10 cellular contexts compared by ENCODE assay signal in the genomic region with DNA sequence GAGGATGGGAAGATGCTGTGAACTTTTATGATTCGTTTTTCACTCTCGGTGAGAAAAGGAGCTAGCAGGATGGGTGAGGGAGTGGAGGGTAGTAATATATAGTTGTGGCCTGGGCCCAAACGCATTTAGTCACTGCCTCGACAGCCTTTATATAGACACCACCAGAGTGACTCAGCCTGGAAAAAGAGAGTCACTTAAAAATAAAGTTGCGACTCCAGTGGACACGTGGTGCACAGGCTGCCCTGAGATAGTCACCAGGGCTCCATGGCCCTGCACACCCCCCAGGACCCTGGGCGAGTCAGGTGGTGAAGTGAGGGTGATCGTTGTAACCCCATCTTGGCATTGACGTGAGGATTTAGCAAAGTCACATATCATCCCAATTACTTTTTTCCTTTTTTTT.
A peak's percentile ranks its signal among the peaks of the same experiment; 100 is the strongest.
DNase-seq lines count a peak whose midpoint lies in the region; ATAC-seq, FAIRE-seq and TF ChIP-seq lines count a peak whose summit lies in the region.
"Had no signal": no experiment of that assay in that cellular context is flagged by ENCODE, and none has a peak within 500 bp of the region (broad histone marks: within the 10 kb centered on the region; RNA-seq: fewer than 3 reads in every experiment).

No MANE protein-coding gene starts in this region.

- no peak for DNase-seq in GM23338 (ENCODE audit: low spot score)
- DNase-seq in RKO (ENCODE audit: low spot score), result peak; percentile 77
- DNase-seq in fibroblast of peridontal ligament (ENCODE audit: extremely low read depth), result peak; percentile 57
- peak; percentile 17 for DNase-seq in spleen
- no peak for DNase-seq in HK-2 (ENCODE audit: unreplicated experiment)
- no peak for DNase-seq in NOMO-1 treated with dmso at 0.1 percent for 144 hours (lab: John Stamatoyannopoulos, UW; ENCODE audit: unreplicated experiment)
- no peak for DNase-seq in HepG2 (ENCODE audit: low spot score)
- DNase-seq: NCI-H187 treated with DMSO at 0.1 percent for 48 hours, T-cell had no signal

- no peak for TF ChIP-seq RAD21 in HepG2 (CRISPR knock-in tag; IDR thresholded peaks at IDR 0.05)

- H3K27me3 Mint-ChIP-seq in GM23338 (ENCODE audit: insufficient read depth, low read depth, poor library complexity), result peaks cover 19% of the 10 kb centered on the region
- H3K27me3 Mint-ChIP-seq: T-cell had no signal

- no peaks in the 10 kb centered on the region for H3K9me2 ChIP-seq in GM23338 (ENCODE audit: insufficient read depth)

- POLR2A ChIA-PET in HepG2 (lab: Yijun Ruan, JAX), result no interaction called here

- no peaks in the 10 kb centered on the region for H3K9me3 Mint-ChIP-seq in GM23338
- H3K9me3 Mint-ChIP-seq: T-cell had no signal

- H3K9me3 ChIP-seq in spleen (no peaks in the 10 kb centered on the region), HepG2 (ENCODE audit: low read length) (no peaks in the 10 kb centered on the region)

- peaks cover 19% of the 10 kb centered on the region for H3K36me3 Mint-ChIP-seq in GM23338 (ENCODE audit: low read depth)

- 81 to 90% (median 86%) methylated on average over 9 of the region's 9 CpGs for WGBS in spleen, 5 donors
- WGBS in HepG2 (ENCODE audit: low lambda C conversion rate), result 97% methylated on average over 9 of the region's 9 CpGs

- no TSS peak for BruUV-seq in HepG2 (replicated peaks; lab: Mats Ljungman, UMichigan)

- no peak for FAIRE-seq in HepG2 (lab: Jason Lieb, UNC)

- peak overlapping the region; percentile 5; the same call in 1 of the 2 replicates for H3K4me2 ChIP-seq in GM23338
- no peak overlapping the region for H3K4me2 ChIP-seq in HepG2 (ENCODE audit: low read depth, low read length)

- in situ Hi-C loops in HepG2 (cut with HindIII; ENCODE audit: extremely low pct_ligation_motif_present, low pct_unique_long_range_greater_than_20kb), result no loop called here

- H3K36me3 ChIP-seq in GM23338 (ENCODE audit: insufficient read depth) (no peaks in the 10 kb centered on the region), spleen (peaks cover 0 to 33% (median 0%) of the 10 kb centered on the region in 6 donors), HepG2 (replicated peaks in 1 of 2; ENCODE audit: control insufficient read depth in 1 of 2, insufficient read depth in 2 of 2, low read length in 2 of 2) (peaks cover 1 to 16% of the 10 kb centered on the region in 2 experiments; a peak in 3 of 5 replicates)

- H2AFZ ChIP-seq in GM23338, result no peak overlapping the region
- H2AFZ ChIP-seq in HepG2 (ENCODE audit: low read length), result no peak overlapping the region

- H3K4me3 Mint-ChIP-seq in GM23338, result no peak overlapping the region
- H3K4me3 Mint-ChIP-seq: T-cell had no signal

- 0 out of 2 replicates have a peak overlapping the region, but pooled peaks have one; percentile 39 for H3K27ac ChIP-seq in GM23338 (ENCODE audit: low read depth)
- no peak overlapping the region for H3K27ac ChIP-seq in spleen
- H3K27ac ChIP-seq in HepG2 (ENCODE audit: extremely low read length, insufficient read depth, low read length), result no peak overlapping the region

- TF ChIP-seq POLR2A in spleen (IDR thresholded peaks at IDR 0.05) (no peak), HepG2 (IDR thresholded peaks at IDR 0.05; ENCODE audit: insufficient read depth in 1 of 2, low read depth in 2 of 2, low read length in 2 of 2) (no peak)

- TF ChIP-seq CTCF in GM23338 (conservative IDR thresholded peaks at IDR 0.05; ENCODE audit: low read depth in 2 of 2) (no peak), spleen (IDR thresholded peaks at IDR 0.05 in 8 of 11, conservative IDR thresholded peaks at IDR 0.05 in 3 of 11) (no peak), HepG2 (CRISPR knock-in tag; IDR thresholded peaks at IDR 0.05) (no peak)

- no peak overlapping the region for H3K9ac ChIP-seq in HepG2 (ENCODE audit: insufficient read depth, low read depth, low read length)

- CTCF ChIA-PET in HepG2 (lab: Yijun Ruan, JAX; ENCODE audit: low intra/inter-chr PET ratio, low total read pairs), result no interaction called here

- TF ChIP-seq EP300 in HepG2 (IDR thresholded peaks at IDR 0.05; ENCODE audit: low read depth in 2 of 2, low read length in 2 of 2), result no peak
- TF ChIP-seq EP300 in HepG2 (CRISPR knock-in tag; IDR thresholded peaks at IDR 0.05; ENCODE audit: borderline replicate concordance), result no peak

- no peak overlapping the region for H3K4me3 ChIP-seq in GM23338
- H3K4me3 ChIP-seq in spleen, result no peak overlapping the region
- H3K4me3 ChIP-seq in HepG2 (replicated peaks in 1 of 3; ENCODE audit: insufficient read depth in 1 of 3, low read depth in 2 of 3, low read length in 3 of 3), result no peak overlapping the region

- H3K79me2 ChIP-seq in GM23338 (replicated peaks; ENCODE audit: insufficient read depth) (peaks cover 100% of the 10 kb centered on the region), HepG2 (ENCODE audit: insufficient read depth, low read length) (peaks cover 15% of the 10 kb centered on the region)

- ATAC-seq in GM23338, result no peak
- no peak for ATAC-seq in HepG2
- ATAC-seq in GM18907 (IDR thresholded peaks at IDR 0.05; ENCODE audit: unreplicated experiment), result no peak
- ATAC-seq: T-cell had no signal

- no peak overlapping the region for H3K27ac Mint-ChIP-seq in GM23338
- H3K27ac Mint-ChIP-seq: T-cell had no signal

- 0 out of 2 replicates have a peak, but pooled peaks cover 3% of the 10 kb centered on the region for H3F3A ChIP-seq in GM23338 (replicated peaks; ENCODE audit: low read depth)

- peaks cover 24% of the 10 kb centered on the region for H3K4me1 Mint-ChIP-seq in GM23338

- peaks cover 17% of the 10 kb centered on the region for H3K4me1 ChIP-seq in GM23338 (ENCODE audit: insufficient read depth)
- peaks cover 0 to 13% (median 4%) of the 10 kb centered on the region in 6 donors for H3K4me1 ChIP-seq in spleen
- no peaks in the 10 kb centered on the region for H3K4me1 ChIP-seq in HepG2 (ENCODE audit: insufficient read depth, low read length)

- intact Hi-C loops in spleen (cut with DNase I; ENCODE audit: low total_unique reads) (no loop called here), HepG2 (cut with micrococcal nuclease; ENCODE audit: unreplicated experiment) (no loop called here)

- H4K20me1 ChIP-seq in GM23338 (replicated peaks; ENCODE audit: insufficient read depth) (peaks cover 35% of the 10 kb centered on the region), HepG2 (ENCODE audit: insufficient read depth, low read length) (no peaks in the 10 kb centered on the region)

- H3K27me3 ChIP-seq in GM23338 (ENCODE audit: insufficient read depth) (no peaks in the 10 kb centered on the region), spleen (replicated peaks in 1 of 7) (no peaks in the 10 kb centered on the region), HepG2 (ENCODE audit: control insufficient read depth in 1 of 2, insufficient read depth in 2 of 2, low read length in 2 of 2) (no peaks in the 10 kb centered on the region)

TF ChIP-seq in GM23338, 12 proteins besides CTCF, POLR2A, EP300 and RAD21:
- TF ChIP-seq EZH2phosphoT487 (IDR thresholded peaks at IDR 0.05; ENCODE audit: unreplicated experiment), result no peak
- TF ChIP-seq, protein P1, sequence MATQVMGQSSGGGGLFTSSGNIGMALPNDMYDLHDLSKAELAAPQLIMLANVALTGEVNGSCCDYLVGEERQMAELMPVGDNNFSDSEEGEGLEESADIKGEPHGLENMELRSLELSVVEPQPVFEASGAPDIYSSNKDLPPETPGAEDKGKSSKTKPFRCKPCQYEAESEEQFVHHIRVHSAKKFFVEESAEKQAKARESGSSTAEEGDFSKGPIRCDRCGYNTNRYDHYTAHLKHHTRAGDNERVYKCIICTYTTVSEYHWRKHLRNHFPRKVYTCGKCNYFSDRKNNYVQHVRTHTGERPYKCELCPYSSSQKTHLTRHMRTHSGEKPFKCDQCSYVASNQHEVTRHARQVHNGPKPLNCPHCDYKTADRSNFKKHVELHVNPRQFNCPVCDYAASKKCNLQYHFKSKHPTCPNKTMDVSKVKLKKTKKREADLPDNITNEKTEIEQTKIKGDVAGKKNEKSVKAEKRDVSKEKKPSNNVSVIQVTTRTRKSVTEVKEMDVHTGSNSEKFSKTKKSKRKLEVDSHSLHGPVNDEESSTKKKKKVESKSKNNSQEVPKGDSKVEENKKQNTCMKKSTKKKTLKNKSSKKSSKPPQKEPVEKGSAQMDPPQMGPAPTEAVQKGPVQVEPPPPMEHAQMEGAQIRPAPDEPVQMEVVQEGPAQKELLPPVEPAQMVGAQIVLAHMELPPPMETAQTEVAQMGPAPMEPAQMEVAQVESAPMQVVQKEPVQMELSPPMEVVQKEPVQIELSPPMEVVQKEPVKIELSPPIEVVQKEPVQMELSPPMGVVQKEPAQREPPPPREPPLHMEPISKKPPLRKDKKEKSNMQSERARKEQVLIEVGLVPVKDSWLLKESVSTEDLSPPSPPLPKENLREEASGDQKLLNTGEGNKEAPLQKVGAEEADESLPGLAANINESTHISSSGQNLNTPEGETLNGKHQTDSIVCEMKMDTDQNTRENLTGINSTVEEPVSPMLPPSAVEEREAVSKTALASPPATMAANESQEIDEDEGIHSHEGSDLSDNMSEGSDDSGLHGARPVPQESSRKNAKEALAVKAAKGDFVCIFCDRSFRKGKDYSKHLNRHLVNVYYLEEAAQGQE (IDR thresholded peaks at IDR 0.05; ENCODE audit: unreplicated experiment), result no peak

TF ChIP-seq in HepG2, 621 proteins besides CTCF, POLR2A, EP300 and RAD21:
- TF ChIP-seq RXRB (CRISPR knock-in tag; IDR thresholded peaks at IDR 0.05; ENCODE audit: borderline replicate concordance), result no peak
- TF ChIP-seq, protein P2, sequence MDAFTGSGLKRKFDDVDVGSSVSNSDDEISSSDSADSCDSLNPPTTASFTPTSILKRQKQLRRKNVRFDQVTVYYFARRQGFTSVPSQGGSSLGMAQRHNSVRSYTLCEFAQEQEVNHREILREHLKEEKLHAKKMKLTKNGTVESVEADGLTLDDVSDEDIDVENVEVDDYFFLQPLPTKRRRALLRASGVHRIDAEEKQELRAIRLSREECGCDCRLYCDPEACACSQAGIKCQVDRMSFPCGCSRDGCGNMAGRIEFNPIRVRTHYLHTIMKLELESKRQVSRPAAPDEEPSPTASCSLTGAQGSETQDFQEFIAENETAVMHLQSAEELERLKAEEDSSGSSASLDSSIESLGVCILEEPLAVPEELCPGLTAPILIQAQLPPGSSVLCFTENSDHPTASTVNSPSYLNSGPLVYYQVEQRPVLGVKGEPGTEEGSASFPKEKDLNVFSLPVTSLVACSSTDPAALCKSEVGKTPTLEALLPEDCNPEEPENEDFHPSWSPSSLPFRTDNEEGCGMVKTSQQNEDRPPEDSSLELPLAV (CRISPR knock-in tag; conservative IDR thresholded peaks at IDR 0.05; ENCODE audit: low read depth), result no peak
- no peak for TF ChIP-seq SRSF9 (IDR thresholded peaks at IDR 0.05; ENCODE audit: borderline replicate concordance, insufficient read depth, low read depth, low read length, poor library complexity, severe bottlenecking)
- no peak for TF ChIP-seq DNMT1 (CRISPR knock-in tag; IDR thresholded peaks at IDR 0.05)
- no peak for TF ChIP-seq SOX13 (IDR thresholded peaks at IDR 0.05)
- no peak for TF ChIP-seq SOX13 (CRISPR knock-in tag; conservative IDR thresholded peaks at IDR 0.05 in 1 of 2, IDR thresholded peaks at IDR 0.05 in 1 of 2)
- TF ChIP-seq ZNF564 (CRISPR knock-in tag; IDR thresholded peaks at IDR 0.05), result no peak

Comparison
In these comparisons a context has a peak if more than half of its experiments do, and no peak if none do; other contexts are left out.
1. DNase-seq: peak in RKO (single experiment), fibroblast of peridontal ligament (single experiment) and spleen (single experiment); none in GM23338 (single experiment), HK-2 (single experiment), NOMO-1 treated with dmso at 0.1 percent for 144 hours (single experiment) and HepG2 (single experiment).